In the genomic region with DNA sequence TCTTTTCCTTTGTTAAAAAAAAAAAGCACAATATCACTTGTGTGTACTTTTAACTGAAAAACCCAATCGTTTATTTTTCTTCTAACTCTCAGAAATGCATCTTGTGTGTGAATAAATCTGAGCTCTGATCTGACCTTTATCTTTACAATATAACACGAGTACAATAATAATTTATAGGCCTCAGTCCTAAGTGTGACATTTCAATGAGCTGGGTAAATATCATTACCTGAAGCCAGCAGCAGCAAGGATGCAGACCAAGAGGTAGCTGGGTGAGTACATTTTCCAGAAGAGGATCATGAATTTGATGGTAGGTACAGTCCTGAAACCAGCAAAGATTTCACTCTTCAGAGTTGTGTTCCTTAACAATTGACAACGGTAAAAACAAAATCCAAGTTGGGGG, we compare ENCODE assay signal across 19 cellular contexts.
"Had no signal": no experiment of that assay in that cellular context is flagged by ENCODE, and none has a peak within 500 bp of the region (broad histone marks: within the 10 kb centered on the region; RNA-seq: fewer than 3 reads in every experiment).

No MANE protein-coding gene starts in this region.

- H3K4me1 ChIP-seq: colonic mucosa, foreskin keratinocyte, right atrium auricular region, sigmoid colon, testis, tibial nerve, upper lobe of right lung had no signal

- DNase-seq: colonic mucosa; effector CD4-positive, alpha-beta T cell; endodermal cell; erythroblast; foreskin keratinocyte; left colon; mucosa of descending colon; naive thymus-derived CD8-positive, alpha-beta T cell; posterior cingulate gyrus; sigmoid colon; stimulated activated CD4-positive, alpha-beta T cell treated with anti-CD3 and anti-CD28 coated beads, Interleukin-2, amount 100 ng/mL, for 24 hours; stimulated activated CD4-positive, alpha-beta T cell treated with anti-CD3 and anti-CD28 coated beads, Interleukin-4, amount 100 ng/mL, for 4 hours; stimulated activated naive B cell treated with anti-CD40 and anti-IgM and Interleukin-4, amounts not matched to agents 10 μg/mL and 1 μg/mL and 100 μg/mL, for 72 hours; stimulated activated naive CD8-positive, alpha-beta T cell treated with anti-CD3 and anti-CD28 coated beads, Interleukin-15, amount 100 ng/mL, for 72 hours; testis; upper lobe of right lung had no signal

- H3K9me3 Mint-ChIP-seq: stimulated activated naive CD8-positive, alpha-beta T cell treated with anti-CD3 and anti-CD28 coated beads, Interleukin-15, amount 100 ng/mL, for 72 hours had no signal

- H3K4me3 ChIP-seq: colonic mucosa, mucosa of descending colon, right atrium auricular region, sigmoid colon, skin epidermis, testis, tibial nerve, upper lobe of right lung had no signal

- H3K4me1 Mint-ChIP-seq: naive thymus-derived CD8-positive, alpha-beta T cell; stimulated activated naive B cell treated with anti-CD40 and anti-IgM and Interleukin-4, amounts not matched to agents 10 μg/mL and 1 μg/mL and 100 μg/mL, for 72 hours; stimulated activated naive CD8-positive, alpha-beta T cell treated with anti-CD3 and anti-CD28 coated beads, Interleukin-15, amount 100 ng/mL, for 72 hours had no signal

- H3K36me3 ChIP-seq: colonic mucosa, right atrium auricular region, sigmoid colon, tibial nerve, upper lobe of right lung had no signal

- H3K27ac Mint-ChIP-seq: endodermal cell; stimulated activated naive B cell treated with anti-CD40 and anti-IgM and Interleukin-4, amounts not matched to agents 10 μg/mL and 1 μg/mL and 100 μg/mL, for 72 hours; stimulated activated naive CD8-positive, alpha-beta T cell treated with anti-CD3 and anti-CD28 coated beads, Interleukin-15, amount 100 ng/mL, for 72 hours had no signal

- H3K4me3 Mint-ChIP-seq: endodermal cell; naive thymus-derived CD8-positive, alpha-beta T cell; stimulated activated naive B cell treated with anti-CD40 and anti-IgM and Interleukin-4, amounts not matched to agents 10 μg/mL and 1 μg/mL and 100 μg/mL, for 72 hours; stimulated activated naive CD8-positive, alpha-beta T cell treated with anti-CD3 and anti-CD28 coated beads, Interleukin-15, amount 100 ng/mL, for 72 hours had no signal

- H3K27ac ChIP-seq: colonic mucosa, foreskin keratinocyte, right atrium auricular region, sigmoid colon, skin epidermis, testis, tibial nerve, upper lobe of right lung had no signal

- H3K27me3 ChIP-seq: colonic mucosa, foreskin keratinocyte, right atrium auricular region, sigmoid colon, testis, tibial nerve, upper lobe of right lung had no signal

- H3K9me3 ChIP-seq: colonic mucosa, mucosa of descending colon, testis, upper lobe of right lung had no signal

- ATAC-seq: foreskin keratinocyte; left colon; mucosa of descending colon; naive thymus-derived CD8-positive, alpha-beta T cell; stimulated activated naive B cell treated with anti-CD40 and anti-IgM and Interleukin-4, amounts not matched to agents 10 μg/mL and 1 μg/mL and 100 μg/mL, for 72 hours; stimulated activated naive CD8-positive, alpha-beta T cell treated with anti-CD3 and anti-CD28 coated beads, Interleukin-15, amount 100 ng/mL, for 72 hours; upper lobe of right lung had no signal

- H3K36me3 Mint-ChIP-seq: stimulated activated naive B cell treated with anti-CD40 and anti-IgM and Interleukin-4, amounts not matched to agents 10 μg/mL and 1 μg/mL and 100 μg/mL, for 72 hours had no signal

- H3K27me3 Mint-ChIP-seq: stimulated activated naive B cell treated with anti-CD40 and anti-IgM and Interleukin-4, amounts not matched to agents 10 μg/mL and 1 μg/mL and 100 μg/mL, for 72 hours; stimulated activated naive CD8-positive, alpha-beta T cell treated with anti-CD3 and anti-CD28 coated beads, Interleukin-15, amount 100 ng/mL, for 72 hours had no signal
